Comparison of ENCODE assay signal across 1 cellular context in the genomic region with DNA sequence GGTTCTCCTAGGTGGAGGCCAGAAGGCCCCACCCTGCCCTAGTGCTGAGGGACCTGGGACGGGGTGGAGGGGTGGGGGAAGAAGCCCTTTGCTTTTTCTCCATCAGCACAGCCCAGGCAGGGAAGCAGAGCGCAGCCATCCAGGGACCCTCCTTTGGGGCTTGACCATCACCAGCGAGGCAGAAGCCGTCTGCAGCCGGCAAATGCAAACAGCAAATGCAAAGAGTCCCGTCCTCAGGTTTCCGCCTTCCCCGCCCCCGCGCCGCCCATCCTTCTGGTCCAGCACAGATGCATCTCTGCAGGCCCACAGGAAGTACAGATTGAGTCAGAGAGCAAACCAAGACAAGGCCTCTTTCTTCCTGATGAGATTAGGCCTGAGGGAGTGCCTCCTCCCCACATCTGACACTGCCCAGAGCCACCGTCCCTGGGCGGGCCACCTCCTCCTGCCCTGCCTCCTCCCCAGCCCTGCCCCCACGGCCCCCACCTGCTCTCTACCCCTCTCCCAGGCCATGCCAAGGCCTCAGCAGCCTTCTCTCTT.
TF ChIP-seq lines count a peak whose summit lies in the region.

No MANE protein-coding gene starts in this region.

TF ChIP-seq in HepG2, 621 proteins besides CTCF, POLR2A, EP300 and RAD21 (continued from another document and continues in another):
- TF ChIP-seq, protein P1, sequence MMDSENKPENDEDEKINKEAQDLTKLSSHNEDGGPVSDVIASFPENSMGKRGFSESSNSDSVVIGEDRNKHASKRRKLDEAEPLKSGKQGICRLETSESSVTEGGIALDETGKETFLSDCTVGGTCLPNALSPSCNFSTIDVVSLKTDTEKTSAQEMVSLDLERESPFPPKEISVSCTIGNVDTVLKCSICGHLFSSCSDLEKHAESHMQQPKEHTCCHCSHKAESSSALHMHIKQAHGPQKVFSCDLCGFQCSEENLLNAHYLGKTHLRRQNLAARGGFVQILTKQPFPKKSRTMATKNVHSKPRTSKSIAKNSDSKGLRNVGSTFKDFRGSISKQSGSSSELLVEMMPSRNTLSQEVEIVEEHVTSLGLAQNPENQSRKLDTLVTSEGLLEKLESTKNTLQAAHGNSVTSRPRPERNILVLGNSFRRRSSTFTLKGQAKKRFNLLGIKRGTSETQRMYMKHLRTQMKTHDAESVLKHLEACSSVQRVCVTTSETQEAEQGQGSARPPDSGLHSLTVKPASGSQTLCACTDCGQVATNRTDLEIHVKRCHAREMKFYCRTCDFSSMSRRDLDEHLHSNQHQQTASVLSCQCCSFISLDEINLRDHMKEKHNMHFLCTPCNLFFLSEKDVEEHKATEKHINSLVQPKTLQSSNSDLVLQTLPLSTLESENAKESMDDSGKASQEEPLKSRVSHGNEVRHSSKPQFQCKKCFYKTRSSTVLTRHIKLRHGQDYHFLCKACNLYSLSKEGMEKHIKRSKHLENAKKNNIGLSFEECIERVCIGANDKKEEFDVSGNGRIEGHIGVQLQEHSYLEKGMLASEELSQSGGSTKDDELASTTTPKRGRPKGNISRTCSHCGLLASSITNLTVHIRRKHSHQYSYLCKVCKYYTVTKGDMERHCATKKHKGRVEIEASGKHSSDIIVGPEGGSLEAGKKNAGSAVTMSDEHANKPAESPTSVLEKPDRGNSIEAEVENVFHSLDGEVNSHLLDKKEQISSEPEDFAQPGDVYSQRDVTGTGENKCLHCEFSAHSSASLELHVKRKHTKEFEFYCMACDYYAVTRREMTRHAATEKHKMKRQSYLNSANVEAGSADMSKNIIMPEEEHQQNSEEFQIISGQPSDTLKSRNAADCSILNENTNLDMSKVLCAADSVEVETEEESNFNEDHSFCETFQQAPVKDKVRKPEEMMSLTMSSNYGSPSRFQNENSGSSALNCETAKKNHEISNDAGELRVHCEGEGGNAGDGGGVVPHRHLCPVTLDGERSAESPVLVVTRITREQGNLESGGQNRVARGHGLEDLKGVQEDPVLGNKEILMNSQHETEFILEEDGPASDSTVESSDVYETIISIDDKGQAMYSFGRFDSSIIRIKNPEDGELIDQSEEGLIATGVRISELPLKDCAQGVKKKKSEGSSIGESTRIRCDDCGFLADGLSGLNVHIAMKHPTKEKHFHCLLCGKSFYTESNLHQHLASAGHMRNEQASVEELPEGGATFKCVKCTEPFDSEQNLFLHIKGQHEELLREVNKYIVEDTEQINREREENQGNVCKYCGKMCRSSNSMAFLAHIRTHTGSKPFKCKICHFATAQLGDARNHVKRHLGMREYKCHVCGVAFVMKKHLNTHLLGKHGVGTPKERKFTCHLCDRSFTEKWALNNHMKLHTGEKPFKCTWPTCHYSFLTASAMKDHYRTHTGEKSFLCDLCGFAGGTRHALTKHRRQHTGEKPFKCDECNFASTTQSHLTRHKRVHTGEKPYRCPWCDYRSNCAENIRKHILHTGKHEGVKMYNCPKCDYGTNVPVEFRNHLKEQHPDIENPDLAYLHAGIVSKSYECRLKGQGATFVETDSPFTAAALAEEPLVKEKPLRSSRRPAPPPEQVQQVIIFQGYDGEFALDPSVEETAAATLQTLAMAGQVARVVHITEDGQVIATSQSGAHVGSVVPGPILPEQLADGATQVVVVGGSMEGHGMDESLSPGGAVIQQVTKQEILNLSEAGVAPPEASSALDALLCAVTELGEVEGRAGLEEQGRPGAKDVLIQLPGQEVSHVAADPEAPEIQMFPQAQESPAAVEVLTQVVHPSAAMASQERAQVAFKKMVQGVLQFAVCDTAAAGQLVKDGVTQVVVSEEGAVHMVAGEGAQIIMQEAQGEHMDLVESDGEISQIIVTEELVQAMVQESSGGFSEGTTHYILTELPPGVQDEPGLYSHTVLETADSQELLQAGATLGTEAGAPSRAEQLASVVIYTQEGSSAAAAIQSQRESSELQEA (CRISPR knock-in tag; IDR thresholded peaks at IDR 0.05; ENCODE audit: not compliant biosample characterization) = no peak
- TF ChIP-seq, protein P2, sequence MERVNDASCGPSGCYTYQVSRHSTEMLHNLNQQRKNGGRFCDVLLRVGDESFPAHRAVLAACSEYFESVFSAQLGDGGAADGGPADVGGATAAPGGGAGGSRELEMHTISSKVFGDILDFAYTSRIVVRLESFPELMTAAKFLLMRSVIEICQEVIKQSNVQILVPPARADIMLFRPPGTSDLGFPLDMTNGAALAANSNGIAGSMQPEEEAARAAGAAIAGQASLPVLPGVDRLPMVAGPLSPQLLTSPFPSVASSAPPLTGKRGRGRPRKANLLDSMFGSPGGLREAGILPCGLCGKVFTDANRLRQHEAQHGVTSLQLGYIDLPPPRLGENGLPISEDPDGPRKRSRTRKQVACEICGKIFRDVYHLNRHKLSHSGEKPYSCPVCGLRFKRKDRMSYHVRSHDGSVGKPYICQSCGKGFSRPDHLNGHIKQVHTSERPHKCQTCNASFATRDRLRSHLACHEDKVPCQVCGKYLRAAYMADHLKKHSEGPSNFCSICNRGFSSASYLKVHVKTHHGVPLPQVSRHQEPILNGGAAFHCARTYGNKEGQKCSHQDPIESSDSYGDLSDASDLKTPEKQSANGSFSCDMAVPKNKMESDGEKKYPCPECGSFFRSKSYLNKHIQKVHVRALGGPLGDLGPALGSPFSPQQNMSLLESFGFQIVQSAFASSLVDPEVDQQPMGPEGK (CRISPR knock-in tag; IDR thresholded peaks at IDR 0.05) = peak; percentile 91
- TF ChIP-seq, protein P3, sequence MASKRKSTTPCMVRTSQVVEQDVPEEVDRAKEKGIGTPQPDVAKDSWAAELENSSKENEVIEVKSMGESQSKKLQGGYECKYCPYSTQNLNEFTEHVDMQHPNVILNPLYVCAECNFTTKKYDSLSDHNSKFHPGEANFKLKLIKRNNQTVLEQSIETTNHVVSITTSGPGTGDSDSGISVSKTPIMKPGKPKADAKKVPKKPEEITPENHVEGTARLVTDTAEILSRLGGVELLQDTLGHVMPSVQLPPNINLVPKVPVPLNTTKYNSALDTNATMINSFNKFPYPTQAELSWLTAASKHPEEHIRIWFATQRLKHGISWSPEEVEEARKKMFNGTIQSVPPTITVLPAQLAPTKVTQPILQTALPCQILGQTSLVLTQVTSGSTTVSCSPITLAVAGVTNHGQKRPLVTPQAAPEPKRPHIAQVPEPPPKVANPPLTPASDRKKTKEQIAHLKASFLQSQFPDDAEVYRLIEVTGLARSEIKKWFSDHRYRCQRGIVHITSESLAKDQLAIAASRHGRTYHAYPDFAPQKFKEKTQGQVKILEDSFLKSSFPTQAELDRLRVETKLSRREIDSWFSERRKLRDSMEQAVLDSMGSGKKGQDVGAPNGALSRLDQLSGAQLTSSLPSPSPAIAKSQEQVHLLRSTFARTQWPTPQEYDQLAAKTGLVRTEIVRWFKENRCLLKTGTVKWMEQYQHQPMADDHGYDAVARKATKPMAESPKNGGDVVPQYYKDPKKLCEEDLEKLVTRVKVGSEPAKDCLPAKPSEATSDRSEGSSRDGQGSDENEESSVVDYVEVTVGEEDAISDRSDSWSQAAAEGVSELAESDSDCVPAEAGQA (IDR thresholded peaks at IDR 0.05; ENCODE audit: low read depth) = no peak
- TF ChIP-seq, protein P3 (CRISPR knock-in tag; IDR thresholded peaks at IDR 0.05; ENCODE audit: borderline replicate concordance) = no peak
- TF ChIP-seq FOXA1 (IDR thresholded peaks at IDR 0.05) = no peak
- 0 out of 2 replicates have a peak, but pooled peaks have one; percentile 28 for TF ChIP-seq FOXA1 (CRISPR knock-in tag; IDR thresholded peaks at IDR 0.05)
- TF ChIP-seq ISL2 (CRISPR knock-in tag; IDR thresholded peaks at IDR 0.05) = 0 out of 2 replicates have a peak, but pooled peaks have one; percentile 34
- peak; percentile 35; the same call in 1 of the 2 replicates for TF ChIP-seq SALL1 (CRISPR knock-in tag; IDR thresholded peaks at IDR 0.05)
- 0 out of 2 replicates have a peak, but pooled peaks have one; percentile 24 for TF ChIP-seq KAT8 (CRISPR knock-in tag; IDR thresholded peaks at IDR 0.05)
- TF ChIP-seq HDAC2 (CRISPR knock-in tag; IDR thresholded peaks at IDR 0.05) = peak; percentile 71; the same call in 1 of the 2 replicates
- no peak for TF ChIP-seq ZNF354B (CRISPR knock-in tag; IDR thresholded peaks at IDR 0.05)
- TF ChIP-seq TCF7 (IDR thresholded peaks at IDR 0.05; ENCODE audit: low read depth) = peak; percentile 27; the same call in 1 of the 2 replicates
- TF ChIP-seq, protein P4, sequence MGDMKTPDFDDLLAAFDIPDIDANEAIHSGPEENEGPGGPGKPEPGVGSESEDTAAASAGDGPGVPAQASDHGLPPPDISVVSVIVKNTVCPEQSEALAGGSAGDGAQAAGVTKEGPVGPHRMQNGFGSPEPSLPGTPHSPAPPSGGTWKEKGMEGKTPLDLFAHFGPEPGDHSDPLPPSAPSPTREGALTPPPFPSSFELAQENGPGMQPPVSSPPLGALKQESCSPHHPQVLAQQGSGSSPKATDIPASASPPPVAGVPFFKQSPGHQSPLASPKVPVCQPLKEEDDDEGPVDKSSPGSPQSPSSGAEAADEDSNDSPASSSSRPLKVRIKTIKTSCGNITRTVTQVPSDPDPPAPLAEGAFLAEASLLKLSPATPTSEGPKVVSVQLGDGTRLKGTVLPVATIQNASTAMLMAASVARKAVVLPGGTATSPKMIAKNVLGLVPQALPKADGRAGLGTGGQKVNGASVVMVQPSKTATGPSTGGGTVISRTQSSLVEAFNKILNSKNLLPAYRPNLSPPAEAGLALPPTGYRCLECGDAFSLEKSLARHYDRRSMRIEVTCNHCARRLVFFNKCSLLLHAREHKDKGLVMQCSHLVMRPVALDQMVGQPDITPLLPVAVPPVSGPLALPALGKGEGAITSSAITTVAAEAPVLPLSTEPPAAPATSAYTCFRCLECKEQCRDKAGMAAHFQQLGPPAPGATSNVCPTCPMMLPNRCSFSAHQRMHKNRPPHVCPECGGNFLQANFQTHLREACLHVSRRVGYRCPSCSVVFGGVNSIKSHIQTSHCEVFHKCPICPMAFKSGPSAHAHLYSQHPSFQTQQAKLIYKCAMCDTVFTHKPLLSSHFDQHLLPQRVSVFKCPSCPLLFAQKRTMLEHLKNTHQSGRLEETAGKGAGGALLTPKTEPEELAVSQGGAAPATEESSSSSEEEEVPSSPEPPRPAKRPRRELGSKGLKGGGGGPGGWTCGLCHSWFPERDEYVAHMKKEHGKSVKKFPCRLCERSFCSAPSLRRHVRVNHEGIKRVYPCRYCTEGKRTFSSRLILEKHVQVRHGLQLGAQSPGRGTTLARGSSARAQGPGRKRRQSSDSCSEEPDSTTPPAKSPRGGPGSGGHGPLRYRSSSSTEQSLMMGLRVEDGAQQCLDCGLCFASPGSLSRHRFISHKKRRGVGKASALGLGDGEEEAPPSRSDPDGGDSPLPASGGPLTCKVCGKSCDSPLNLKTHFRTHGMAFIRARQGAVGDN (CRISPR knock-in tag; IDR thresholded peaks at IDR 0.05) = peak; percentile 81
- TF ChIP-seq KDM1A (CRISPR knock-in tag; IDR thresholded peaks at IDR 0.05) = peak; percentile 67; the same call in 1 of the 2 replicates
- TF ChIP-seq HOXA3 (CRISPR knock-in tag; IDR thresholded peaks at IDR 0.05) = peak; percentile 66; the same call in 1 of the 2 replicates
- TF ChIP-seq LCORL (IDR thresholded peaks at IDR 0.05) = no peak
- peak; percentile 49; the same call in 1 of the 2 replicates for TF ChIP-seq LCORL (CRISPR knock-in tag; IDR thresholded peaks at IDR 0.05)
- TF ChIP-seq ZSCAN25 (CRISPR knock-in tag; IDR thresholded peaks at IDR 0.05) = 0 out of 2 replicates have a peak, but pooled peaks have one; percentile 46
- TF ChIP-seq GABPA (IDR thresholded peaks at IDR 0.05; ENCODE audit: low read depth, low read length) = no peak
- peak; percentile 46; the same call in 1 of the 2 replicates for TF ChIP-seq GABPA (CRISPR knock-in tag; IDR thresholded peaks at IDR 0.05; ENCODE audit: low read depth)
- peak; percentile 27 for TF ChIP-seq ASH2L (IDR thresholded peaks at IDR 0.05; ENCODE audit: insufficient read length, low read depth, low read length)
- TF ChIP-seq, protein P5, sequence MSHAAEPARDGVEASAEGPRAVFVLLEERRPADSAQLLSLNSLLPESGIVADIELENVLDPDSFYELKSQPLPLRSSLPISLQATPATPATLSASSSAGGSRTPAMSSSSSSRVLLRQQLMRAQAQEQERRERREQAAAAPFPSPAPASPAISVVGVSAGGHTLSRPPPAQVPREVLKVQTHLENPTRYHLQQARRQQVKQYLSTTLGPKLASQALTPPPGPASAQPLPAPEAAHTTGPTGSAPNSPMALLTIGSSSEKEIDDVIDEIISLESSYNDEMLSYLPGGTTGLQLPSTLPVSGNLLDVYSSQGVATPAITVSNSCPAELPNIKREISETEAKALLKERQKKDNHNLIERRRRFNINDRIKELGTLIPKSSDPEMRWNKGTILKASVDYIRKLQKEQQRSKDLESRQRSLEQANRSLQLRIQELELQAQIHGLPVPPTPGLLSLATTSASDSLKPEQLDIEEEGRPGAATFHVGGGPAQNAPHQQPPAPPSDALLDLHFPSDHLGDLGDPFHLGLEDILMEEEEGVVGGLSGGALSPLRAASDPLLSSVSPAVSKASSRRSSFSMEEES (CRISPR knock-in tag; IDR thresholded peaks at IDR 0.05) = no peak
- TF ChIP-seq MAZ (IDR thresholded peaks at IDR 0.05; ENCODE audit: borderline replicate concordance, low read depth, low read length) = peak; percentile 30; the same call in 1 of the 2 replicates
- no peak for TF ChIP-seq MAZ (CRISPR knock-in tag; IDR thresholded peaks at IDR 0.05; ENCODE audit: low read depth)
